1 cellular context compared by ENCODE assay signal in the genomic region with DNA sequence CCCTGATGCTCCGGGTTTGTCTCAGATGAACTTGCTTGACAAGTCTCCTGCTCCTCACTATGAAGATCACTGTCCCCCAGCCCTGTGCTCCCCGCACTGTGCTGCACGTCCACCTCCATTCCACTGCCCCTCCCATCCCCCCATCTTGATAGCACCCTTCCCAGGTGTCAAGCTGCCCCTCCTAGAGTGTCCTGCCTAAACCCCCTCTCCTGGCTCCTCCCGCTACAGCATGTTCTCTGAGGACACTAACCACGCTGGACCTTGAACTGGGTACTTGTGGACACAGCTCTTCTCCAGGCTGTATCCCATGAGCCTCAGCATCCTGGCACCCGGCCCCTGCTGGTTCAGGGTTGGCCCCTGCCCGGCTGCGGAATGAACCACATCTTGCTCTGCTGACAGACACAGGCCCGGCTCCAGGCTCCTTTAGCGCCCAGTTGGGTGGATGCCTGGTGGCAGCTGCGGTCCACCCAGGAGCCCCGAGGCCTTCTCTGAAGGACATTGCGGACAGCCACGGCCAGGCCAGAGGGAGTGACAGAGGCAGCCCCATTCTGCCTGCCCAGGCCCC.
TF ChIP-seq lines count a peak whose summit lies in the region.

No MANE protein-coding gene starts in this region.

TF ChIP-seq in HepG2, 621 proteins besides CTCF, POLR2A, EP300 and RAD21 (continued from another document and continues in another):
- TF ChIP-seq, protein P1, sequence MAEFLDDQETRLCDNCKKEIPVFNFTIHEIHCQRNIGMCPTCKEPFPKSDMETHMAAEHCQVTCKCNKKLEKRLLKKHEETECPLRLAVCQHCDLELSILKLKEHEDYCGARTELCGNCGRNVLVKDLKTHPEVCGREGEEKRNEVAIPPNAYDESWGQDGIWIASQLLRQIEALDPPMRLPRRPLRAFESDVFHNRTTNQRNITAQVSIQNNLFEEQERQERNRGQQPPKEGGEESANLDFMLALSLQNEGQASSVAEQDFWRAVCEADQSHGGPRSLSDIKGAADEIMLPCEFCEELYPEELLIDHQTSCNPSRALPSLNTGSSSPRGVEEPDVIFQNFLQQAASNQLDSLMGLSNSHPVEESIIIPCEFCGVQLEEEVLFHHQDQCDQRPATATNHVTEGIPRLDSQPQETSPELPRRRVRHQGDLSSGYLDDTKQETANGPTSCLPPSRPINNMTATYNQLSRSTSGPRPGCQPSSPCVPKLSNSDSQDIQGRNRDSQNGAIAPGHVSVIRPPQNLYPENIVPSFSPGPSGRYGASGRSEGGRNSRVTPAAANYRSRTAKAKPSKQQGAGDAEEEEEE (CRISPR knock-in tag; IDR thresholded peaks at IDR 0.05; ENCODE audit: borderline replicate concordance): no peak
- TF ChIP-seq ZNF264 (CRISPR knock-in tag; IDR thresholded peaks at IDR 0.05): peak; percentile 95
- TF ChIP-seq RBM39 (IDR thresholded peaks at IDR 0.05; ENCODE audit: low read depth, low read length, poor library complexity, severe bottlenecking): no peak
- TF ChIP-seq ZNF614 (CRISPR knock-in tag; IDR thresholded peaks at IDR 0.05; ENCODE audit: borderline replicate concordance): peak; percentile 89
- peak; percentile 71; the same call in 1 of the 2 replicates for TF ChIP-seq ZNF839 (CRISPR knock-in tag; IDR thresholded peaks at IDR 0.05; ENCODE audit: borderline replicate concordance)
- peak; percentile 79 for TF ChIP-seq KDM1A (CRISPR knock-in tag; IDR thresholded peaks at IDR 0.05)
- peak; percentile 75 for TF ChIP-seq FOXA3 (CRISPR knock-in tag; IDR thresholded peaks at IDR 0.05)
- TF ChIP-seq, protein P2, sequence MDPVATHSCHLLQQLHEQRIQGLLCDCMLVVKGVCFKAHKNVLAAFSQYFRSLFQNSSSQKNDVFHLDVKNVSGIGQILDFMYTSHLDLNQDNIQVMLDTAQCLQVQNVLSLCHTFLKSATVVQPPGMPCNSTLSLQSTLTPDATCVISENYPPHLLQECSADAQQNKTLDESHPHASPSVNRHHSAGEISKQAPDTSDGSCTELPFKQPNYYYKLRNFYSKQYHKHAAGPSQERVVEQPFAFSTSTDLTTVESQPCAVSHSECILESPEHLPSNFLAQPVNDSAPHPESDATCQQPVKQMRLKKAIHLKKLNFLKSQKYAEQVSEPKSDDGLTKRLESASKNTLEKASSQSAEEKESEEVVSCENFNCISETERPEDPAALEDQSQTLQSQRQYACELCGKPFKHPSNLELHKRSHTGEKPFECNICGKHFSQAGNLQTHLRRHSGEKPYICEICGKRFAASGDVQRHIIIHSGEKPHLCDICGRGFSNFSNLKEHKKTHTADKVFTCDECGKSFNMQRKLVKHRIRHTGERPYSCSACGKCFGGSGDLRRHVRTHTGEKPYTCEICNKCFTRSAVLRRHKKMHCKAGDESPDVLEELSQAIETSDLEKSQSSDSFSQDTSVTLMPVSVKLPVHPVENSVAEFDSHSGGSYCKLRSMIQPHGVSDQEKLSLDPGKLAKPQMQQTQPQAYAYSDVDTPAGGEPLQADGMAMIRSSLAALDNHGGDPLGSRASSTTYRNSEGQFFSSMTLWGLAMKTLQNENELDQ (CRISPR knock-in tag; IDR thresholded peaks at IDR 0.05; ENCODE audit: borderline replicate concordance): no peak
- TF ChIP-seq KDM2A (CRISPR knock-in tag; IDR thresholded peaks at IDR 0.05; ENCODE audit: borderline replicate concordance, low read depth): peak; percentile 44; the same call in 1 of the 2 replicates
- TF ChIP-seq ARHGAP35 (CRISPR knock-in tag; IDR thresholded peaks at IDR 0.05; ENCODE audit: borderline replicate concordance): peak; percentile 31; the same call in 1 of the 2 replicates
- TF ChIP-seq, protein P3, sequence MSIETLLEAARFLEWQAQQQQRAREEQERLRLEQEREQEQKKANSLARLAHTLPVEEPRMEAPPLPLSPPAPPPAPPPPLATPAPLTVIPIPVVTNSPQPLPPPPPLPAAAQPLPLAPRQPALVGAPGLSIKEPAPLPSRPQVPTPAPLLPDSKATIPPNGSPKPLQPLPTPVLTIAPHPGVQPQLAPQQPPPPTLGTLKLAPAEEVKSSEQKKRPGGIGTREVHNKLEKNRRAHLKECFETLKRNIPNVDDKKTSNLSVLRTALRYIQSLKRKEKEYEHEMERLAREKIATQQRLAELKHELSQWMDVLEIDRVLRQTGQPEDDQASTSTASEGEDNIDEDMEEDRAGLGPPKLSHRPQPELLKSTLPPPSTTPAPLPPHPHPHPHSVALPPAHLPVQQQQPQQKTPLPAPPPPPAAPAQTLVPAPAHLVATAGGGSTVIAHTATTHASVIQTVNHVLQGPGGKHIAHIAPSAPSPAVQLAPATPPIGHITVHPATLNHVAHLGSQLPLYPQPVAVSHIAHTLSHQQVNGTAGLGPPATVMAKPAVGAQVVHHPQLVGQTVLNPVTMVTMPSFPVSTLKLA (IDR thresholded peaks at IDR 0.05): 0 out of 2 replicates have a peak, but pooled peaks have one; percentile 29
- TF ChIP-seq, protein P4, sequence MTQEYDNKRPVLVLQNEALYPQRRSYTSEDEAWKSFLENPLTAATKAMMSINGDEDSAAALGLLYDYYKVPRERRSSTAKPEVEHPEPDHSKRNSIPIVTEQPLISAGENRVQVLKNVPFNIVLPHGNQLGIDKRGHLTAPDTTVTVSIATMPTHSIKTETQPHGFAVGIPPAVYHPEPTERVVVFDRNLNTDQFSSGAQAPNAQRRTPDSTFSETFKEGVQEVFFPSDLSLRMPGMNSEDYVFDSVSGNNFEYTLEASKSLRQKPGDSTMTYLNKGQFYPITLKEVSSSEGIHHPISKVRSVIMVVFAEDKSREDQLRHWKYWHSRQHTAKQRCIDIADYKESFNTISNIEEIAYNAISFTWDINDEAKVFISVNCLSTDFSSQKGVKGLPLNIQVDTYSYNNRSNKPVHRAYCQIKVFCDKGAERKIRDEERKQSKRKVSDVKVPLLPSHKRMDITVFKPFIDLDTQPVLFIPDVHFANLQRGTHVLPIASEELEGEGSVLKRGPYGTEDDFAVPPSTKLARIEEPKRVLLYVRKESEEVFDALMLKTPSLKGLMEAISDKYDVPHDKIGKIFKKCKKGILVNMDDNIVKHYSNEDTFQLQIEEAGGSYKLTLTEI (CRISPR knock-in tag; conservative IDR thresholded peaks at IDR 0.05): no peak
- no peak; the same call in 1 of the 2 replicates for TF ChIP-seq ZNF891 (CRISPR knock-in tag; IDR thresholded peaks at IDR 0.05)
- no peak for TF ChIP-seq EZH2 (conservative IDR thresholded peaks at IDR 0.05; ENCODE audit: low read depth, low read length)
- no peak for TF ChIP-seq LCORL (IDR thresholded peaks at IDR 0.05)
- peak; percentile 92; the same call in 1 of the 2 replicates for TF ChIP-seq LCORL (CRISPR knock-in tag; IDR thresholded peaks at IDR 0.05)
- TF ChIP-seq XBP1 (CRISPR knock-in tag; IDR thresholded peaks at IDR 0.05): no peak
- TF ChIP-seq ATF1 (CRISPR knock-in tag; IDR thresholded peaks at IDR 0.05): no peak
- 0 out of 2 replicates have a peak, but pooled peaks have one; percentile 50 for TF ChIP-seq ZKSCAN8 (CRISPR knock-in tag; IDR thresholded peaks at IDR 0.05; ENCODE audit: borderline replicate concordance)
- peak; percentile 44; the same call in 1 of the 2 replicates for TF ChIP-seq YEATS4 (CRISPR knock-in tag; IDR thresholded peaks at IDR 0.05; ENCODE audit: borderline replicate concordance)
- TF ChIP-seq, protein P5, sequence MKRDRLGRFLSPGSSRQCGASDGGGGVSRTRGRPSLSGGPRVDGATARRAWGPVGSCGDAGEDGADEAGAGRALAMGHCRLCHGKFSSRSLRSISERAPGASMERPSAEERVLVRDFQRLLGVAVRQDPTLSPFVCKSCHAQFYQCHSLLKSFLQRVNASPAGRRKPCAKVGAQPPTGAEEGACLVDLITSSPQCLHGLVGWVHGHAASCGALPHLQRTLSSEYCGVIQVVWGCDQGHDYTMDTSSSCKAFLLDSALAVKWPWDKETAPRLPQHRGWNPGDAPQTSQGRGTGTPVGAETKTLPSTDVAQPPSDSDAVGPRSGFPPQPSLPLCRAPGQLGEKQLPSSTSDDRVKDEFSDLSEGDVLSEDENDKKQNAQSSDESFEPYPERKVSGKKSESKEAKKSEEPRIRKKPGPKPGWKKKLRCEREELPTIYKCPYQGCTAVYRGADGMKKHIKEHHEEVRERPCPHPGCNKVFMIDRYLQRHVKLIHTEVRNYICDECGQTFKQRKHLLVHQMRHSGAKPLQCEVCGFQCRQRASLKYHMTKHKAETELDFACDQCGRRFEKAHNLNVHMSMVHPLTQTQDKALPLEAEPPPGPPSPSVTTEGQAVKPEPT (CRISPR knock-in tag; IDR thresholded peaks at IDR 0.05; ENCODE audit: low read depth): no peak; the same call in 1 of the 2 replicates
- peak; percentile 77 for TF ChIP-seq XRCC5 (optimal IDR thresholded peaks at IDR 0.05; ENCODE audit: low read length)
- TF ChIP-seq, protein P6, sequence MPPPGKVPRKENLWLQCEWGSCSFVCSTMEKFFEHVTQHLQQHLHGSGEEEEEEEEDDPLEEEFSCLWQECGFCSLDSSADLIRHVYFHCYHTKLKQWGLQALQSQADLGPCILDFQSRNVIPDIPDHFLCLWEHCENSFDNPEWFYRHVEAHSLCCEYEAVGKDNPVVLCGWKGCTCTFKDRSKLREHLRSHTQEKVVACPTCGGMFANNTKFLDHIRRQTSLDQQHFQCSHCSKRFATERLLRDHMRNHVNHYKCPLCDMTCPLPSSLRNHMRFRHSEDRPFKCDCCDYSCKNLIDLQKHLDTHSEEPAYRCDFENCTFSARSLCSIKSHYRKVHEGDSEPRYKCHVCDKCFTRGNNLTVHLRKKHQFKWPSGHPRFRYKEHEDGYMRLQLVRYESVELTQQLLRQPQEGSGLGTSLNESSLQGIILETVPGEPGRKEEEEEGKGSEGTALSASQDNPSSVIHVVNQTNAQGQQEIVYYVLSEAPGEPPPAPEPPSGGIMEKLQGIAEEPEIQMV (CRISPR knock-in tag; IDR thresholded peaks at IDR 0.05; ENCODE audit: low read depth): 0 out of 2 replicates have a peak, but pooled peaks have one; percentile 60
- TF ChIP-seq, protein P7, sequence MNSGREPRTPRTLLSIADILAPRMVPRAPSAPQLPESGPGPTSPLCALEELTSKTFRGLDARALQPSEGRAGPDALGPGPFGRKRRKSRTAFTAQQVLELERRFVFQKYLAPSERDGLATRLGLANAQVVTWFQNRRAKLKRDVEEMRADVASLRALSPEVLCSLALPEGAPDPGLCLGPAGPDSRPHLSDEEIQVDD (CRISPR knock-in tag; IDR thresholded peaks at IDR 0.05; ENCODE audit: borderline replicate concordance): no peak
- TF ChIP-seq FOXP1 (IDR thresholded peaks at IDR 0.05): no peak
- peak; percentile 58 for TF ChIP-seq FOXP1 (CRISPR knock-in tag; IDR thresholded peaks at IDR 0.05)
- no peak for TF ChIP-seq ADNP (CRISPR knock-in tag; IDR thresholded peaks at IDR 0.05)
- TF ChIP-seq ZNF562 (CRISPR knock-in tag; IDR thresholded peaks at IDR 0.05; ENCODE audit: borderline replicate concordance): no peak
- TF ChIP-seq RFX3 (CRISPR knock-in tag; IDR thresholded peaks at IDR 0.05): no peak
- TF ChIP-seq, protein P8, sequence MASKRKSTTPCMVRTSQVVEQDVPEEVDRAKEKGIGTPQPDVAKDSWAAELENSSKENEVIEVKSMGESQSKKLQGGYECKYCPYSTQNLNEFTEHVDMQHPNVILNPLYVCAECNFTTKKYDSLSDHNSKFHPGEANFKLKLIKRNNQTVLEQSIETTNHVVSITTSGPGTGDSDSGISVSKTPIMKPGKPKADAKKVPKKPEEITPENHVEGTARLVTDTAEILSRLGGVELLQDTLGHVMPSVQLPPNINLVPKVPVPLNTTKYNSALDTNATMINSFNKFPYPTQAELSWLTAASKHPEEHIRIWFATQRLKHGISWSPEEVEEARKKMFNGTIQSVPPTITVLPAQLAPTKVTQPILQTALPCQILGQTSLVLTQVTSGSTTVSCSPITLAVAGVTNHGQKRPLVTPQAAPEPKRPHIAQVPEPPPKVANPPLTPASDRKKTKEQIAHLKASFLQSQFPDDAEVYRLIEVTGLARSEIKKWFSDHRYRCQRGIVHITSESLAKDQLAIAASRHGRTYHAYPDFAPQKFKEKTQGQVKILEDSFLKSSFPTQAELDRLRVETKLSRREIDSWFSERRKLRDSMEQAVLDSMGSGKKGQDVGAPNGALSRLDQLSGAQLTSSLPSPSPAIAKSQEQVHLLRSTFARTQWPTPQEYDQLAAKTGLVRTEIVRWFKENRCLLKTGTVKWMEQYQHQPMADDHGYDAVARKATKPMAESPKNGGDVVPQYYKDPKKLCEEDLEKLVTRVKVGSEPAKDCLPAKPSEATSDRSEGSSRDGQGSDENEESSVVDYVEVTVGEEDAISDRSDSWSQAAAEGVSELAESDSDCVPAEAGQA (IDR thresholded peaks at IDR 0.05; ENCODE audit: low read depth): peak; percentile 57; the same call in 1 of the 2 replicates
- TF ChIP-seq, protein P8 (CRISPR knock-in tag; IDR thresholded peaks at IDR 0.05; ENCODE audit: borderline replicate concordance): no peak
- peak; percentile 89; the same call in 1 of the 2 replicates for TF ChIP-seq ZNF619 (CRISPR knock-in tag; IDR thresholded peaks at IDR 0.05)
- no peak for TF ChIP-seq HOXA5 (CRISPR knock-in tag; IDR thresholded peaks at IDR 0.05)
- TF ChIP-seq KDM6A (CRISPR knock-in tag; IDR thresholded peaks at IDR 0.05; ENCODE audit: low read depth): peak; percentile 79
- TF ChIP-seq, protein P9, sequence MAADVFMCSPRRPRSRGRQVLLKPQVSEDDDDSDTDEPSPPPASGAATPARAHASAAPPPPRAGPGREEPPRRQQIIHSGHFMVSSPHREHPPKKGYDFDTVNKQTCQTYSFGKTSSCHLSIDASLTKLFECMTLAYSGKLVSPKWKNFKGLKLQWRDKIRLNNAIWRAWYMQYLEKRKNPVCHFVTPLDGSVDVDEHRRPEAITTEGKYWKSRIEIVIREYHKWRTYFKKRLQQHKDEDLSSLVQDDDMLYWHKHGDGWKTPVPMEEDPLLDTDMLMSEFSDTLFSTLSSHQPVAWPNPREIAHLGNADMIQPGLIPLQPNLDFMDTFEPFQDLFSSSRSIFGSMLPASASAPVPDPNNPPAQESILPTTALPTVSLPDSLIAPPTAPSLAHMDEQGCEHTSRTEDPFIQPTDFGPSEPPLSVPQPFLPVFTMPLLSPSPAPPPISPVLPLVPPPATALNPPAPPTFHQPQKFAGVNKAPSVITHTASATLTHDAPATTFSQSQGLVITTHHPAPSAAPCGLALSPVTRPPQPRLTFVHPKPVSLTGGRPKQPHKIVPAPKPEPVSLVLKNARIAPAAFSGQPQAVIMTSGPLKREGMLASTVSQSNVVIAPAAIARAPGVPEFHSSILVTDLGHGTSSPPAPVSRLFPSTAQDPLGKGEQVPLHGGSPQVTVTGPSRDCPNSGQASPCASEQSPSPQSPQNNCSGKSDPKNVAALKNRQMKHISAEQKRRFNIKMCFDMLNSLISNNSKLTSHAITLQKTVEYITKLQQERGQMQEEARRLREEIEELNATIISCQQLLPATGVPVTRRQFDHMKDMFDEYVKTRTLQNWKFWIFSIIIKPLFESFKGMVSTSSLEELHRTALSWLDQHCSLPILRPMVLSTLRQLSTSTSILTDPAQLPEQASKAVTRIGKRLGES (CRISPR knock-in tag; IDR thresholded peaks at IDR 0.05; ENCODE audit: borderline replicate concordance): no peak
- TF ChIP-seq CHCHD3 (CRISPR knock-in tag; IDR thresholded peaks at IDR 0.05): no peak
